ENCODE assay signal across 2 cellular contexts in the genomic region with DNA sequence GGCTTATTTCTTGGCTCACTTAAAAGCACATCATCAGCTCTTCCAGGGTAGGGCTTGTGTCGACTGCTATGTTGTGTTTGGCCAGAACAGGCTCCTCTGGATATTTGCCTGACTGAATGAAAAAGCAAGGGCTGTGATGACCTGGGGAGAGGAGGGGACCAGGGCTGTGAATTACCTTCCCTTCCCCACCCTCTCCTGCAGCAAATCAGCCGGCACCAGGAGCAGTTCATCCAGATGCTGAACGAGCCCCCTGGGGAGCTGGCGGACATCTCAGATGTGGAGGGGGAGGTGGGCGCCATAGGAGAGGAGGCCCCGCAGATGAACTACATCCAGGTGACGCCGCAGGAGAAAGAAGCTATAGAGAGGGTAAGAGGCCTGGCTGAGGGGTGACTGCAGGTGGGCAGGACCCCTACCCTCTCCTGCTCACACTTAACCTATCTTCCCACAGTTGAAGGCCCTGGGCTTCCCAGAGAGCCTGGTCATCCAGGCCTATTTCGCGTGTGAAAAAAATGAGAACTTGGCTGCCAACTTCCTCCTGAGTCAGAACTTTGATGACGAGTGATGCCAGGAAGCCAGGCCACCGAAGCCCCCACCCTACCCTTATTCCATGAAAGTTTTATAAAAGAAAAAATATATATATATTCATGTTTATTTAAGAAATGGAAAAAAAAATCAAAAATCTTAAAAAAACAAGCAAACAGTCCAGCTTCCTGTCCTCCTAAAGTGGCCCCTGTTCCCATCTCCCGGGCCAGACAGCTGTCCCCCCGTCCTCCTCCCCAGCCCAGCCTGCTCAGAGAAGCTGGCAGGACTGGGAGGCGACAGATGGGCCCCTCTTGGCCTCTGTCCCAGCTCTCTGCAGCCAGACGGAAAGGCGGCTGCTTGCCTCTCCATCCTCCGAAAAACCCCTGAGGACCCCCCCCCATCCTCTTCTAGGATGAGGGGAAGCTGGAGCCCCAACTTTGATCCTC.
TF ChIP-seq lines count a peak whose summit lies in the region.

No MANE protein-coding gene starts in this region.

TF ChIP-seq in HEK293, 187 proteins besides CTCF, POLR2A, EP300 and RAD21 (continued from another document):
- TF ChIP-seq, protein P1, sequence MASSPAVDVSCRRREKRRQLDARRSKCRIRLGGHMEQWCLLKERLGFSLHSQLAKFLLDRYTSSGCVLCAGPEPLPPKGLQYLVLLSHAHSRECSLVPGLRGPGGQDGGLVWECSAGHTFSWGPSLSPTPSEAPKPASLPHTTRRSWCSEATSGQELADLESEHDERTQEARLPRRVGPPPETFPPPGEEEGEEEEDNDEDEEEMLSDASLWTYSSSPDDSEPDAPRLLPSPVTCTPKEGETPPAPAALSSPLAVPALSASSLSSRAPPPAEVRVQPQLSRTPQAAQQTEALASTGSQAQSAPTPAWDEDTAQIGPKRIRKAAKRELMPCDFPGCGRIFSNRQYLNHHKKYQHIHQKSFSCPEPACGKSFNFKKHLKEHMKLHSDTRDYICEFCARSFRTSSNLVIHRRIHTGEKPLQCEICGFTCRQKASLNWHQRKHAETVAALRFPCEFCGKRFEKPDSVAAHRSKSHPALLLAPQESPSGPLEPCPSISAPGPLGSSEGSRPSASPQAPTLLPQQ (tag by site-specific recombination; IDR thresholded peaks at IDR 0.05): peak; percentile 92
- no peak for TF ChIP-seq ZNF837 (tag by site-specific recombination; IDR thresholded peaks at IDR 0.05)
- 0 out of 2 replicates have a peak, but pooled peaks have one; percentile 8 for TF ChIP-seq ZNF10 (tag by site-specific recombination; IDR thresholded peaks at IDR 0.05)
- no peak for TF ChIP-seq ZNF140 (tag by site-specific recombination; IDR thresholded peaks at IDR 0.05)
- TF ChIP-seq ZFHX2 (tag by site-specific recombination; conservative IDR thresholded peaks at IDR 0.05): no peak
- peak; percentile 48 for TF ChIP-seq ZBTB20 (tag by site-specific recombination; IDR thresholded peaks at IDR 0.05)
- no peak for TF ChIP-seq ZNF157 (tag by site-specific recombination; IDR thresholded peaks at IDR 0.05)
- TF ChIP-seq, protein P2, sequence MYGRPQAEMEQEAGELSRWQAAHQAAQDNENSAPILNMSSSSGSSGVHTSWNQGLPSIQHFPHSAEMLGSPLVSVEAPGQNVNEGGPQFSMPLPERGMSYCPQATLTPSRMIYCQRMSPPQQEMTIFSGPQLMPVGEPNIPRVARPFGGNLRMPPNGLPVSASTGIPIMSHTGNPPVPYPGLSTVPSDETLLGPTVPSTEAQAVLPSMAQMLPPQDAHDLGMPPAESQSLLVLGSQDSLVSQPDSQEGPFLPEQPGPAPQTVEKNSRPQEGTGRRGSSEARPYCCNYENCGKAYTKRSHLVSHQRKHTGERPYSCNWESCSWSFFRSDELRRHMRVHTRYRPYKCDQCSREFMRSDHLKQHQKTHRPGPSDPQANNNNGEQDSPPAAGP (tag by site-specific recombination; IDR thresholded peaks at IDR 0.05): 0 out of 2 replicates have a peak, but pooled peaks have one; percentile 23
- TF ChIP-seq, protein P3, sequence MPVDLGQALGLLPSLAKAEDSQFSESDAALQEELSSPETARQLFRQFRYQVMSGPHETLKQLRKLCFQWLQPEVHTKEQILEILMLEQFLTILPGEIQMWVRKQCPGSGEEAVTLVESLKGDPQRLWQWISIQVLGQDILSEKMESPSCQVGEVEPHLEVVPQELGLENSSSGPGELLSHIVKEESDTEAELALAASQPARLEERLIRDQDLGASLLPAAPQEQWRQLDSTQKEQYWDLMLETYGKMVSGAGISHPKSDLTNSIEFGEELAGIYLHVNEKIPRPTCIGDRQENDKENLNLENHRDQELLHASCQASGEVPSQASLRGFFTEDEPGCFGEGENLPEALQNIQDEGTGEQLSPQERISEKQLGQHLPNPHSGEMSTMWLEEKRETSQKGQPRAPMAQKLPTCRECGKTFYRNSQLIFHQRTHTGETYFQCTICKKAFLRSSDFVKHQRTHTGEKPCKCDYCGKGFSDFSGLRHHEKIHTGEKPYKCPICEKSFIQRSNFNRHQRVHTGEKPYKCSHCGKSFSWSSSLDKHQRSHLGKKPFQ (tag by site-specific recombination; IDR thresholded peaks at IDR 0.05): no peak
- 0 out of 2 replicates have a peak, but pooled peaks have one; percentile 29 for TF ChIP-seq ZFP69B (tag by site-specific recombination; IDR thresholded peaks at IDR 0.05)
- TF ChIP-seq, protein P4, sequence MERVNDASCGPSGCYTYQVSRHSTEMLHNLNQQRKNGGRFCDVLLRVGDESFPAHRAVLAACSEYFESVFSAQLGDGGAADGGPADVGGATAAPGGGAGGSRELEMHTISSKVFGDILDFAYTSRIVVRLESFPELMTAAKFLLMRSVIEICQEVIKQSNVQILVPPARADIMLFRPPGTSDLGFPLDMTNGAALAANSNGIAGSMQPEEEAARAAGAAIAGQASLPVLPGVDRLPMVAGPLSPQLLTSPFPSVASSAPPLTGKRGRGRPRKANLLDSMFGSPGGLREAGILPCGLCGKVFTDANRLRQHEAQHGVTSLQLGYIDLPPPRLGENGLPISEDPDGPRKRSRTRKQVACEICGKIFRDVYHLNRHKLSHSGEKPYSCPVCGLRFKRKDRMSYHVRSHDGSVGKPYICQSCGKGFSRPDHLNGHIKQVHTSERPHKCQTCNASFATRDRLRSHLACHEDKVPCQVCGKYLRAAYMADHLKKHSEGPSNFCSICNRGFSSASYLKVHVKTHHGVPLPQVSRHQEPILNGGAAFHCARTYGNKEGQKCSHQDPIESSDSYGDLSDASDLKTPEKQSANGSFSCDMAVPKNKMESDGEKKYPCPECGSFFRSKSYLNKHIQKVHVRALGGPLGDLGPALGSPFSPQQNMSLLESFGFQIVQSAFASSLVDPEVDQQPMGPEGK (tag by site-specific recombination; IDR thresholded peaks at IDR 0.05): peak; percentile 31
- TF ChIP-seq ZXDB (tag by site-specific recombination; IDR thresholded peaks at IDR 0.05): peak; percentile 9; the same call in 1 of the 2 replicates
- no peak for TF ChIP-seq ZNF585B (tag by site-specific recombination; IDR thresholded peaks at IDR 0.05)
- TF ChIP-seq, protein P5, sequence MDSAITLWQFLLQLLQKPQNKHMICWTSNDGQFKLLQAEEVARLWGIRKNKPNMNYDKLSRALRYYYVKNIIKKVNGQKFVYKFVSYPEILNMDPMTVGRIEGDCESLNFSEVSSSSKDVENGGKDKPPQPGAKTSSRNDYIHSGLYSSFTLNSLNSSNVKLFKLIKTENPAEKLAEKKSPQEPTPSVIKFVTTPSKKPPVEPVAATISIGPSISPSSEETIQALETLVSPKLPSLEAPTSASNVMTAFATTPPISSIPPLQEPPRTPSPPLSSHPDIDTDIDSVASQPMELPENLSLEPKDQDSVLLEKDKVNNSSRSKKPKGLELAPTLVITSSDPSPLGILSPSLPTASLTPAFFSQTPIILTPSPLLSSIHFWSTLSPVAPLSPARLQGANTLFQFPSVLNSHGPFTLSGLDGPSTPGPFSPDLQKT (IDR thresholded peaks at IDR 0.05; ENCODE audit: borderline replicate concordance, low read depth, low read length): no peak
- TF ChIP-seq IKZF3 (tag by site-specific recombination; IDR thresholded peaks at IDR 0.05): peak; percentile 22; the same call in 1 of the 2 replicates
- peak; percentile 17; the same call in 1 of the 2 replicates for TF ChIP-seq ZNF341 (tag by site-specific recombination; IDR thresholded peaks at IDR 0.05; ENCODE audit: low read depth)
- peak; percentile 79 for TF ChIP-seq GLIS1 (tag by site-specific recombination; IDR thresholded peaks at IDR 0.05)
- peak; percentile 77 for TF ChIP-seq OSR2 (tag by site-specific recombination; IDR thresholded peaks at IDR 0.05)
- peak; percentile 87 for TF ChIP-seq ZIC2 (tag by site-specific recombination; IDR thresholded peaks at IDR 0.05)

TF ChIP-seq in HEK293T, 16 proteins besides CTCF, POLR2A, EP300 and RAD21 (continued from another document):
- TF ChIP-seq, protein P6, sequence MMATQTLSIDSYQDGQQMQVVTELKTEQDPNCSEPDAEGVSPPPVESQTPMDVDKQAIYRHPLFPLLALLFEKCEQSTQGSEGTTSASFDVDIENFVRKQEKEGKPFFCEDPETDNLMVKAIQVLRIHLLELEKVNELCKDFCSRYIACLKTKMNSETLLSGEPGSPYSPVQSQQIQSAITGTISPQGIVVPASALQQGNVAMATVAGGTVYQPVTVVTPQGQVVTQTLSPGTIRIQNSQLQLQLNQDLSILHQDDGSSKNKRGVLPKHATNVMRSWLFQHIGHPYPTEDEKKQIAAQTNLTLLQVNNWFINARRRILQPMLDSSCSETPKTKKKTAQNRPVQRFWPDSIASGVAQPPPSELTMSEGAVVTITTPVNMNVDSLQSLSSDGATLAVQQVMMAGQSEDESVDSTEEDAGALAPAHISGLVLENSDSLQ (IDR thresholded peaks at IDR 0.05): no peak
- TF ChIP-seq FOXA1 (IDR thresholded peaks at IDR 0.05): no peak
- no peak for TF ChIP-seq HDGF (IDR thresholded peaks at IDR 0.05; ENCODE audit: borderline replicate concordance)
- TF ChIP-seq NFRKB (IDR thresholded peaks at IDR 0.05): no peak
- no peak for TF ChIP-seq BHLHE40 (IDR thresholded peaks at IDR 0.05; ENCODE audit: borderline replicate concordance)
- TF ChIP-seq ELF4 (IDR thresholded peaks at IDR 0.05): no peak
